ENCODE assay signal across 38 cellular contexts in genomic region chr3:39334205-39334604, GRCh38. TPM values are rescaled to one million over a fixed set of nuclear protein-coding genes. Genes with fewer than 3 reads are reported as not detected.
"Had no signal": no experiment of that assay in that cellular context is flagged by ENCODE, and none has a peak within 500 bp of the region (broad histone marks: within the 10 kb centered on the region; RNA-seq: fewer than 3 reads in every experiment).

No MANE protein-coding gene starts in this region.

- H3K36me3 ChIP-seq: MG63 had no signal

- H3K9me3 ChIP-seq: MG63 had no signal

- H3K27me3 ChIP-seq: MG63 had no signal

- DNase-seq: Karpas-422, Kasumi-1, MG63, MM.1S, MV-4-11, NCI-H1048, NCI-H1092, NCI-H1092 treated with DMSO at 0.1 percent for 48 hours, NCI-H1105, NCI-H1105 treated with DMSO at 0.1 percent for 48 hours, NCI-H1417, NCI-H1417 treated with DMSO at 0.1 percent for 48 hours, NCI-H1436, NCI-H1436 treated with DMSO at 0.1 percent for 48 hours, NCI-H146, NCI-H1694, NCI-H1694 treated with DMSO at 0.1 percent for 48 hours, NCI-H187, NCI-H187 treated with DMSO at 0.1 percent for 48 hours, NCI-H1930, NCI-H2029, NCI-H2029 treated with DMSO at 0.1 percent for 48 hours, NCI-H2081, NCI-H2081 treated with DMSO at 0.1 percent for 48 hours, NCI-H2107, NCI-H2171, NCI-H2171 treated with DMSO at 0.1 percent for 48 hours, NCI-H2227 treated with DMSO at 0.1 percent for 48 hours, NCI-H226, NCI-H345, NCI-H446, NCI-H446 treated with DMSO at 0.1 percent for 48 hours, NCI-H510A, NCI-H510A treated with DMSO at 0.1 percent for 48 hours had no signal

- H3K4me3 ChIP-seq: MG63 had no signal

RNA-seq across cellular contexts. Expression of gene CCR8, which starts 4.7 kb away (rescaled TPM):
- total RNA-seq: LHCN-M2, M059J, MCF 10A, NCI-H460 had no signal

RNA-seq across cellular contexts. Expression of gene CX3CR1, which starts 54.4 kb away (rescaled TPM):
- total RNA-seq: LHCN-M2, MCF 10A, NCI-H460 had no signal
